25 cellular contexts compared by ENCODE assay signal in the genomic region with DNA sequence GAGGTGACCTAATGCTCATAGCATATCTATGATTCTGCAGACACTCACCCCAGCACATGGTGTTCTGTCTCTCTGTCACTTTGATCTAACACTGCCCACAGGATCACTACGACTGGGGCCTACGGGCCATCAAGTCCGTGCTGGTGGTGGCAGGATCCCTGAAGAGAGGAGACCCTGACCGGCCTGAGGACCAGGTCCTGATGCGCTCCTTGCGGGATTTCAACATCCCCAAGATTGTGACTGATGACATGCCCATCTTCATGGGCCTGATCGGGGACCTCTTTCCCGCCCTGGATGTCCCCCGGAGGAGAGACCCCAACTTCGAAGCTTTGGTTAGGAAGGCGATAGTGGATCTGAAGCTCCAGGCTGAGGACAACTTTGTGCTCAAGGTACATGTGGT.
DNase-seq lines count a peak whose midpoint lies in the region; ATAC-seq and TF ChIP-seq lines count a peak whose summit lies in the region.
"Had no signal": no experiment of that assay in that cellular context is flagged by ENCODE, and none has a peak within 500 bp of the region (broad histone marks: within the 10 kb centered on the region; RNA-seq: fewer than 3 reads in every experiment).

No MANE protein-coding gene starts in this region.

- no peak overlapping the region for H3K27ac Mint-ChIP-seq in osteocyte (ENCODE audit: unreplicated experiment)
- H3K27ac Mint-ChIP-seq: B cell; CD14-positive monocyte; CD4-positive, alpha-beta memory T cell; CD4-positive, alpha-beta T cell; CD4-positive, CD25-positive, alpha-beta regulatory T cell; CD8-positive, alpha-beta memory T cell; CD8-positive, alpha-beta T cell had no signal

- no peak overlapping the region for H3K4me3 Mint-ChIP-seq in osteocyte (ENCODE audit: unreplicated experiment)
- H3K4me3 Mint-ChIP-seq: B cell; CD14-positive monocyte; CD4-positive, alpha-beta memory T cell; CD4-positive, alpha-beta T cell; CD4-positive, CD25-positive, alpha-beta regulatory T cell; CD8-positive, alpha-beta memory T cell; CD8-positive, alpha-beta T cell had no signal

- no peaks in the 10 kb centered on the region for H3K4me1 Mint-ChIP-seq in osteocyte (ENCODE audit: unreplicated experiment)
- H3K4me1 Mint-ChIP-seq: B cell; CD14-positive monocyte; CD4-positive, alpha-beta memory T cell; CD4-positive, CD25-positive, alpha-beta regulatory T cell; CD8-positive, alpha-beta memory T cell had no signal

- H3K27me3 Mint-ChIP-seq in osteocyte (ENCODE audit: unreplicated experiment), result no peaks in the 10 kb centered on the region
- H3K27me3 Mint-ChIP-seq: B cell; CD4-positive, alpha-beta memory T cell; CD4-positive, alpha-beta T cell; CD4-positive, CD25-positive, alpha-beta regulatory T cell had no signal

- peak; percentile 82 for DNase-seq in osteocyte (ENCODE audit: extremely low spot score, unreplicated experiment)
- DNase-seq: 8988T; ACHN; AML-193; BE2C; C1 segment of cervical spinal cord; Caco-2; Calu3; CD4-positive, alpha-beta memory T cell; CD4-positive, alpha-beta T cell; CD4-positive, CD25-positive, alpha-beta regulatory T cell; CD8-positive, alpha-beta memory T cell; CD8-positive, alpha-beta T cell; COR-L47; DMS 273 treated with DMSO at 0.1 percent for 48 hours; DMS153; DMS53; DMS79; DMS79 treated with DMSO at 0.1 percent for 48 hours; DND-41; EL had no signal

- H3K9me3 Mint-ChIP-seq in osteocyte (ENCODE audit: unreplicated experiment), result peaks cover 14% of the 10 kb centered on the region

- H3K36me3 Mint-ChIP-seq in osteocyte (ENCODE audit: unreplicated experiment), result no peaks in the 10 kb centered on the region
- H3K36me3 Mint-ChIP-seq: CD14-positive monocyte; CD4-positive, alpha-beta memory T cell; CD4-positive, CD25-positive, alpha-beta regulatory T cell; CD8-positive, alpha-beta memory T cell; CD8-positive, alpha-beta T cell had no signal

- ATAC-seq in GM18502 (IDR thresholded peaks at IDR 0.05; ENCODE audit: poor library complexity, unreplicated experiment), result no peak
- ATAC-seq: A549; CD8-positive, alpha-beta T cell had no signal

- TF ChIP-seq CTCF in osteocyte (IDR thresholded peaks at IDR 0.05), result no peak
